Comparison of ENCODE assay signal across 20 cellular contexts in the genomic region with DNA sequence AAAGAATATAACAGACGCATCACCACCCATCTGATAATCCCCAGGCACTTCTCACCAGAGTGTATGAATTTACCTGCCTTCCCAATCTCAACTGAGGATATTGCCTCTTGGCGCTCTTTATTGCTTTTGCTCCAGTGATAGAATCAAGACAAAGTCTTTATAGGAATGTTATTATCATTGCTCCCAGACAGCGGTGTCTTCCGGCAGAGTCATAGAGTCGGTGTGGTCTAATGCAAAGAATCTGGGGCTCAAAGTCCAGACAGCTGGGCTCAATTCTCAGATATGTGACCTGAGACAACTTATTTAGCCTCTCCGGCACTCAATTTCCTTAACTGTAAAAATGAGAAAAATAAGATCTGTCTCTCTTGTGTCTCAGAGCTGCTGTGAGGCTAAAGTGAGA.
DNase-seq lines count a peak whose midpoint lies in the region; ATAC-seq and TF ChIP-seq lines count a peak whose summit lies in the region.
"Had no signal": no experiment of that assay in that cellular context is flagged by ENCODE, and none has a peak within 500 bp of the region (broad histone marks: within the 10 kb centered on the region; RNA-seq: fewer than 3 reads in every experiment).

No MANE protein-coding gene starts in this region.

- H3K4me1 Mint-ChIP-seq in neural progenitor cell, result peaks cover 14% of the 10 kb centered on the region
- no peaks in the 10 kb centered on the region for H3K4me1 Mint-ChIP-seq in immature natural killer cell
- no peaks in the 10 kb centered on the region for H3K4me1 Mint-ChIP-seq in chondrocyte (ENCODE audit: low read depth)
- H3K4me1 Mint-ChIP-seq: B cell; CD14-positive monocyte; CD8-positive, alpha-beta memory T cell had no signal

- H4K20me1 ChIP-seq in neural progenitor cell (ENCODE audit: low read depth), result peaks cover 2% of the 10 kb centered on the region

- H3K4me3 Mint-ChIP-seq in neural progenitor cell (no peak overlapping the region), immature natural killer cell (no peak overlapping the region), chondrocyte (ENCODE audit: unreplicated experiment) (no peak overlapping the region)
- H3K4me3 Mint-ChIP-seq: B cell; CD14-positive monocyte; CD4-positive, alpha-beta T cell; CD8-positive, alpha-beta memory T cell had no signal

- peak; percentile 35 for DNase-seq in NCI-H460 (ENCODE audit: extremely low read depth, low read depth)
- DNase-seq in left colon, result no peak
- DNase-seq in neural progenitor cell (ENCODE audit: low spot score), result no peak
- DNase-seq in immature natural killer cell, result no peak
- no peak for DNase-seq in C1 segment of cervical spinal cord (lab: John Stamatoyannopoulos, UW)
- no peak for DNase-seq in chondrocyte (ENCODE audit: low spot score)
- DNase-seq: CD4-positive, alpha-beta T cell; CD8-positive, alpha-beta memory T cell; DMS 273 treated with DMSO at 0.1 percent for 48 hours; DMS79; EL; GDM1; GM23248; H7; HCEC 1CT had no signal

- no peak overlapping the region for H2AFZ ChIP-seq in neural progenitor cell (replicated peaks)
- H2AFZ ChIP-seq: GM23248 had no signal

- no peaks in the 10 kb centered on the region for H3K27me3 ChIP-seq in neural progenitor cell

- H3K79me2 ChIP-seq in neural progenitor cell (ENCODE audit: low read depth), result no peaks in the 10 kb centered on the region

- ATAC-seq in left colon, result peak; percentile 88
- ATAC-seq: GM12878 had no signal

- H3F3A ChIP-seq in neural progenitor cell (ENCODE audit: low read depth), result no peaks in the 10 kb centered on the region

- H3K9me3 Mint-ChIP-seq in neural progenitor cell, result peaks cover 1% of the 10 kb centered on the region
- no peaks in the 10 kb centered on the region for H3K9me3 Mint-ChIP-seq in immature natural killer cell
- no peaks in the 10 kb centered on the region for H3K9me3 Mint-ChIP-seq in chondrocyte (ENCODE audit: low read depth)
- H3K9me3 Mint-ChIP-seq: CD14-positive monocyte; CD4-positive, alpha-beta T cell had no signal

- intact Hi-C loops in left colon (cut with DNase I, micrococcal nuclease), result no loop called here

- H3K4me2 ChIP-seq in neural progenitor cell, result no peak overlapping the region
- H3K4me2 ChIP-seq: BLaER1 had no signal

- H3K36me3 Mint-ChIP-seq in neural progenitor cell (peaks cover 2% of the 10 kb centered on the region), immature natural killer cell (no peaks in the 10 kb centered on the region), chondrocyte (ENCODE audit: low read depth) (no peaks in the 10 kb centered on the region)
- H3K36me3 Mint-ChIP-seq: CD14-positive monocyte; CD8-positive, alpha-beta memory T cell had no signal

- H3K36me3 ChIP-seq in neural progenitor cell, result no peaks in the 10 kb centered on the region
- H3K36me3 ChIP-seq: BLaER1 had no signal

- no peak overlapping the region for H3K4me3 ChIP-seq in neural progenitor cell
- H3K4me3 ChIP-seq: BLaER1, GM12878, GM23248 had no signal

- H3K27ac Mint-ChIP-seq in neural progenitor cell, result peak overlapping the region; percentile 8
- H3K27ac Mint-ChIP-seq in immature natural killer cell, result no peak overlapping the region
- no peak overlapping the region for H3K27ac Mint-ChIP-seq in chondrocyte (ENCODE audit: unreplicated experiment)
- H3K27ac Mint-ChIP-seq: B cell; CD14-positive monocyte; CD4-positive, alpha-beta T cell; CD8-positive, alpha-beta memory T cell had no signal

- H3K27me3 Mint-ChIP-seq in neural progenitor cell (ENCODE audit: insufficient read depth, low read depth) (no peaks in the 10 kb centered on the region), immature natural killer cell (ENCODE audit: low read depth in 3 of 3) (peaks cover 1 to 7% (median 2%) of the 10 kb centered on the region in 3 donors), chondrocyte (ENCODE audit: low read depth) (peaks cover 15% of the 10 kb centered on the region)

- no peaks in the 10 kb centered on the region for H3K9me3 ChIP-seq in neural progenitor cell (ENCODE audit: low read depth)
- H3K9me3 ChIP-seq: BLaER1 had no signal

- no peak overlapping the region for H3K9ac ChIP-seq in neural progenitor cell
- H3K9ac ChIP-seq: BLaER1, GM23248 had no signal

- TF ChIP-seq CTCF in neural progenitor cell (IDR thresholded peaks at IDR 0.05) (no peak), chondrocyte (IDR thresholded peaks at IDR 0.05) (no peak)

- no peaks in the 10 kb centered on the region for H3K4me1 ChIP-seq in neural progenitor cell
- H3K4me1 ChIP-seq: BLaER1 had no signal

- no peak overlapping the region for H3K27ac ChIP-seq in neural progenitor cell
- H3K27ac ChIP-seq: 22Rv1, BLaER1, GM23248 had no signal
